Comparison of ENCODE assay signal across 7 cellular contexts in genomic region chr9:105519711-105520369, GRCh38. TPM values are rescaled to one million over a fixed set of nuclear protein-coding genes. Genes with fewer than 3 reads are reported as not detected.
A peak's percentile ranks its signal among the peaks of the same experiment; 100 is the strongest.
DNase-seq lines count a peak whose midpoint lies in the region; ATAC-seq and TF ChIP-seq lines count a peak whose summit lies in the region.
"Not testable (repeated sequence)": the region's sequence is repeated elsewhere in the genome, so short reads cannot be mapped to it uniquely, and the experiment has no call there.

No MANE protein-coding gene starts in this region.

- POLR2A ChIA-PET in activated CD4-positive, alpha-beta memory T cell treated with anti-CD3 and anti-CD28 coated beads for 36 hours (lab: Charles Lee): not testable (repeated sequence)

- not testable (repeated sequence) for H3K36me3 ChIP-seq in kidney epithelial cell (ENCODE audit: control insufficient read depth, insufficient read depth, low read length)

- H3K4me3 Mint-ChIP-seq in activated CD4-positive, alpha-beta memory T cell treated with anti-CD3 and anti-CD28 coated beads for 36 hours: not testable (repeated sequence)

- not testable (repeated sequence) for H3K27me3 Mint-ChIP-seq in activated CD4-positive, alpha-beta memory T cell treated with anti-CD3 and anti-CD28 coated beads for 36 hours

- ATAC-seq in GM18867 (IDR thresholded peaks at IDR 0.05; ENCODE audit: unreplicated experiment) (peak; percentile 67), HG02885 (IDR thresholded peaks at IDR 0.05; ENCODE audit: poor library complexity, unreplicated experiment) (peak; percentile 69), sciatic nerve (peak; percentile 66)

- not testable (repeated sequence) for H3K9me3 Mint-ChIP-seq in activated CD4-positive, alpha-beta memory T cell treated with anti-CD3 and anti-CD28 coated beads for 36 hours

- not testable (repeated sequence) for H3K36me3 Mint-ChIP-seq in activated CD4-positive, alpha-beta memory T cell treated with anti-CD3 and anti-CD28 coated beads for 36 hours

- not testable (repeated sequence) for TF ChIP-seq CTCF in cardiac fibroblast (IDR thresholded peaks at IDR 0.05; ENCODE audit: low read depth, low read length); kidney epithelial cell (IDR thresholded peaks at IDR 0.05; ENCODE audit: insufficient read depth, low read length, poor library complexity, severe bottlenecking)

- not testable (repeated sequence) for H3K27me3 ChIP-seq in kidney epithelial cell (ENCODE audit: control insufficient read depth, insufficient read depth, low read length)

- H3K4me1 Mint-ChIP-seq in activated CD4-positive, alpha-beta memory T cell treated with anti-CD3 and anti-CD28 coated beads for 36 hours (ENCODE audit: low read depth): not testable (repeated sequence)

- H3K27ac Mint-ChIP-seq in activated CD4-positive, alpha-beta memory T cell treated with anti-CD3 and anti-CD28 coated beads for 36 hours: not testable (repeated sequence)

- intact Hi-C loops in activated CD4-positive, alpha-beta memory T cell treated with anti-CD3 and anti-CD28 coated beads for 36 hours (cut with micrococcal nuclease); sciatic nerve (cut with DNase I): not testable (repeated sequence)

- CTCF ChIA-PET in activated CD4-positive, alpha-beta memory T cell treated with anti-CD3 and anti-CD28 coated beads for 36 hours (lab: Charles Lee): not testable (repeated sequence)

- H3K4me3 ChIP-seq in cardiac fibroblast (replicated peaks in 1 of 2; ENCODE audit: low read depth in 2 of 2, low read length in 2 of 2) (peak overlapping the region; percentile 29 to 41), kidney epithelial cell (ENCODE audit: low read depth, low read length) (peak overlapping the region; percentile 34)

- DNase-seq in NCI-H2227 (lab: John Stamatoyannopoulos, UW; ENCODE audit: unreplicated experiment): peak; percentile 6
- peak; percentile 33 for DNase-seq in activated CD4-positive, alpha-beta memory T cell treated with anti-CD3 and anti-CD28 coated beads for 36 hours
- DNase-seq in cardiac fibroblast (ENCODE audit: low read depth in 2 of 2): peak in 1 of 2 donors; percentile 16
- DNase-seq in kidney epithelial cell (ENCODE audit: low read depth); sciatic nerve (ENCODE audit: low spot score): not testable (repeated sequence)

RNA-seq across cellular contexts. Expression of gene FKTN, which starts 38.1 kb away (rescaled TPM):
- 10 to 100 TPM; 15.8 to 16.8 TPM for total RNA-seq in activated CD4-positive, alpha-beta memory T cell treated with anti-CD3 and anti-CD28 coated beads for 36 hours
- 16.9 and 39.7 TPM in 2 replicates for total RNA-seq in kidney epithelial cell
- 22.1 TPM for total RNA-seq in sciatic nerve
